8 cellular contexts compared by ENCODE assay signal in the genomic region with DNA sequence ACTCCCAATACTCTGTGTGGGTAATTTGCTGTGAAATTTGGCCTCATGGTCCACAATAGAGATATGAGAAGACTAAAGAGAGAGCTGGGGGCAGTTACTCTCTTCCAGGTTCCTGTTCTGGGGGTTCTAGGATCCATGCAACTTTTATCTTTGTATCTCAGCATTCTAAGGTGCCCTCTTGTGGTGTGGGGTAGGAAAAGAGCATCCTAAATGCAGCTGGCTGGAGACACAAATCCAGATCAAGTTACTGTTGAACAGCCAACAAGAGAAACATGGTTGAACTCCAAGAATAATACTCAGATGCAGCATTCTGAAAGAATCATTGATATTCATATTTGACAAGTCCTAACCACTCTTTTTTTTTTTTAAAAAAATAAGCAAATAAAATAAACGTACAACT.
DNase-seq lines count a peak whose midpoint lies in the region; TF ChIP-seq lines count a peak whose summit lies in the region.

No MANE protein-coding gene starts in this region.

- whole genome bisulfite sequencing in SK-N-SH (ENCODE audit: low lambda C conversion rate), result 62% methylated on average over 1 of the region's 1 CpG
- WGBS in thyroid gland, 2 donors, result 59 to 61% methylated on average over 1 of the region's 1 CpG

- H3K27me3 Mint-ChIP-seq in activated CD4-positive, alpha-beta T cell treated with anti-CD3 and anti-CD28 coated beads, Interleukin-2, amount 10 ng/mL, durations not matched to agents 7 days and 5 days, result peaks cover 4% of the 10 kb centered on the region

- peaks cover 0 to 15% of the 10 kb centered on the region in 2 experiments; a peak in 3 of 4 replicates for H3K4me1 ChIP-seq in SK-N-SH (ENCODE audit: control insufficient read depth in 1 of 2, insufficient read depth in 2 of 2, low read depth in 1 of 2, low read length in 1 of 2)
- no peaks in the 10 kb centered on the region for H3K4me1 ChIP-seq in cardiac muscle cell (ENCODE audit: low read depth)
- peaks cover 9 to 10% of the 10 kb centered on the region in 2 donors for H3K4me1 ChIP-seq in thyroid gland

- H3F3A ChIP-seq in SK-N-SH (replicated peaks; ENCODE audit: insufficient read depth), result peaks cover 23% of the 10 kb centered on the region

- no peaks in the 10 kb centered on the region for H3K36me3 Mint-ChIP-seq in activated CD4-positive, alpha-beta T cell treated with anti-CD3 and anti-CD28 coated beads, Interleukin-2, amount 10 ng/mL, durations not matched to agents 7 days and 5 days (ENCODE audit: low read depth)

- no peak overlapping the region for H3K27ac Mint-ChIP-seq in activated CD4-positive, alpha-beta T cell treated with anti-CD3 and anti-CD28 coated beads, Interleukin-2, amount 10 ng/mL, durations not matched to agents 7 days and 5 days

- H3K27me3 ChIP-seq in HL-60 (ENCODE audit: insufficient read depth, poor library complexity, severe bottlenecking), result no peaks in the 10 kb centered on the region
- no peaks in the 10 kb centered on the region for H3K27me3 ChIP-seq in SK-N-SH (ENCODE audit: insufficient read depth)
- H3K27me3 ChIP-seq in cardiac muscle cell, result no peaks in the 10 kb centered on the region
- no peaks in the 10 kb centered on the region for H3K27me3 ChIP-seq in thyroid gland

- TF ChIP-seq RAD21 in SK-N-SH (IDR thresholded peaks at IDR 0.05; ENCODE audit: low read length), result peak; percentile 70

- no peak for TF ChIP-seq EP300 in SK-N-SH (IDR thresholded peaks at IDR 0.05; ENCODE audit: borderline replicate concordance in 1 of 2, low read depth in 1 of 2, low read length in 1 of 2)

- H3K9me3 Mint-ChIP-seq in activated CD4-positive, alpha-beta T cell treated with anti-CD3 and anti-CD28 coated beads, Interleukin-2, amount 10 ng/mL, durations not matched to agents 7 days and 5 days, result no peaks in the 10 kb centered on the region

- H3K27ac ChIP-seq in HL-60 (replicated peaks) (no peak overlapping the region), SK-N-SH (ENCODE audit: low read depth in 2 of 2, low read length in 1 of 2) (peak overlapping the region; percentile 35 to 55; a peak in 3 of 4 replicates), cardiac muscle cell (no peak overlapping the region), thyroid gland (no peak overlapping the region)

- TF ChIP-seq POLR2A in thyroid gland (IDR thresholded peaks at IDR 0.05), result no peak

- TF ChIP-seq CTCF in HL-60 (IDR thresholded peaks at IDR 0.05; ENCODE audit: insufficient read depth, low read length) (peak; percentile 28), SK-N-SH (IDR thresholded peaks at IDR 0.05) (peak; percentile 76), cardiac muscle cell (IDR thresholded peaks at IDR 0.05; ENCODE audit: low read depth, low read length) (peak; percentile 75), thyroid gland (IDR thresholded peaks at IDR 0.05) (peak in 3 of 6 experiments; percentile 16 to 23 (median 22))

- H3K4me3 Mint-ChIP-seq in activated CD4-positive, alpha-beta T cell treated with anti-CD3 and anti-CD28 coated beads, Interleukin-2, amount 10 ng/mL, durations not matched to agents 7 days and 5 days, result no peak overlapping the region

- H3K4me3 ChIP-seq in HL-60 (replicated peaks; ENCODE audit: insufficient read depth, low read length) (no peak overlapping the region), SK-N-SH (ENCODE audit: low read depth in 2 of 2, low read length in 1 of 2) (no peak overlapping the region), cardiac muscle cell (no peak overlapping the region), thyroid gland (replicated peaks in 1 of 3) (no peak overlapping the region)

- DNase-seq in COLO668 (lab: John Stamatoyannopoulos, UW; ENCODE audit: unreplicated experiment), result peak; percentile 13
- DNase-seq in HL-60 (ENCODE audit: low read depth in 1 of 2, low spot score in 1 of 2), result no peak
- peak; percentile 40 for DNase-seq in SK-N-SH
- peak; percentile 40 to 84 for DNase-seq in cardiac muscle cell (ENCODE audit: low read depth in 1 of 2, low spot score in 1 of 2)
- DNase-seq in superior temporal gyrus (ENCODE audit: extremely low spot score), result peak; percentile 62
- DNase-seq in activated CD4-positive, alpha-beta T cell treated with anti-CD3 and anti-CD28 coated beads, Interleukin-2, amount 10 ng/mL, durations not matched to agents 7 days and 5 days, result no peak
- DNase-seq in cortex of kidney (lab: John Stamatoyannopoulos, UW), result no peak
- no peak for DNase-seq in thyroid gland

- POLR2A ChIA-PET in SK-N-SH (lab: Yijun Ruan, JAX), result no interaction called here
- POLR2A ChIA-PET in activated CD4-positive, alpha-beta T cell treated with anti-CD3 and anti-CD28 coated beads, Interleukin-2, amount 10 ng/mL, durations not matched to agents 7 days and 5 days (lab: Charles Lee), result no interaction called here

- CTCF ChIA-PET in SK-N-SH (lab: Yijun Ruan, JAX), result interaction anchor here (0.6 to 6.7 kb wide), 21 partner anchors 8 to 305 kb away, joined by 3 to 86 read pairs (median 4); no protein-coding TSS in a partner anchor
- CTCF ChIA-PET in activated CD4-positive, alpha-beta T cell treated with anti-CD3 and anti-CD28 coated beads, Interleukin-2, amount 10 ng/mL, durations not matched to agents 7 days and 5 days (lab: Charles Lee), result interaction anchor here (0.5 kb wide), 1 partner anchor 21 kb away, joined by 3 read pairs; no protein-coding TSS in a partner anchor

- peaks cover 100% of the 10 kb centered on the region for H3K79me2 ChIP-seq in SK-N-SH (ENCODE audit: insufficient read depth)

- H3K9me2 ChIP-seq in SK-N-SH, result no peaks in the 10 kb centered on the region

- no peaks in the 10 kb centered on the region for H3K4me1 Mint-ChIP-seq in activated CD4-positive, alpha-beta T cell treated with anti-CD3 and anti-CD28 coated beads, Interleukin-2, amount 10 ng/mL, durations not matched to agents 7 days and 5 days

- no peak overlapping the region for H3K9ac ChIP-seq in SK-N-SH

- H3K4me2 ChIP-seq in SK-N-SH, result no peak overlapping the region

- H3K9me3 ChIP-seq in SK-N-SH (no peaks in the 10 kb centered on the region), cardiac muscle cell (ENCODE audit: low read depth) (no peaks in the 10 kb centered on the region), thyroid gland (no peaks in the 10 kb centered on the region)

- H3K36me3 ChIP-seq in SK-N-SH (replicated peaks in 1 of 2; ENCODE audit: control insufficient read depth in 1 of 2, insufficient read depth in 2 of 2, low read length in 1 of 2) (peaks cover 0 to 40% of the 10 kb centered on the region in 2 experiments), cardiac muscle cell (no peaks in the 10 kb centered on the region), thyroid gland (no peaks in the 10 kb centered on the region)

- intact Hi-C loops in thyroid gland (cut with DNase I), result loop anchor here (10.0 kb wide), 1 partner anchor 61 kb away; no protein-coding TSS in a partner anchor

- peaks cover 8% of the 10 kb centered on the region; the same call in 1 of the 2 replicates for H4K20me1 ChIP-seq in SK-N-SH (ENCODE audit: insufficient read depth)

- no peak overlapping the region for H2AFZ ChIP-seq in SK-N-SH (ENCODE audit: low read depth)

TF ChIP-seq in SK-N-SH, 30 proteins besides CTCF, POLR2A, EP300 and RAD21:
- no peak for TF ChIP-seq MEF2A (IDR thresholded peaks at IDR 0.05; ENCODE audit: borderline replicate concordance, low read depth)
- no peak for TF ChIP-seq JUND (IDR thresholded peaks at IDR 0.05)
- TF ChIP-seq NRF1 (IDR thresholded peaks at IDR 0.05; ENCODE audit: low read depth, low read length), result no peak
- TF ChIP-seq USF1 (IDR thresholded peaks at IDR 0.05; ENCODE audit: borderline replicate concordance, low read depth), result no peak
- no peak for TF ChIP-seq GABPA (IDR thresholded peaks at IDR 0.05; ENCODE audit: low read depth)
- no peak for TF ChIP-seq NFIC (IDR thresholded peaks at IDR 0.05; ENCODE audit: borderline replicate concordance)
- TF ChIP-seq, protein P1, sequence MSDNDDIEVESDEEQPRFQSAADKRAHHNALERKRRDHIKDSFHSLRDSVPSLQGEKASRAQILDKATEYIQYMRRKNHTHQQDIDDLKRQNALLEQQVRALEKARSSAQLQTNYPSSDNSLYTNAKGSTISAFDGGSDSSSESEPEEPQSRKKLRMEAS (IDR thresholded peaks at IDR 0.05; ENCODE audit: low read depth), result no peak
- TF ChIP-seq GATA2 (CRISPR knock-in tag; IDR thresholded peaks at IDR 0.05), result peak; percentile 41; the same call in 1 of the 2 replicates
- TF ChIP-seq SMC3 (IDR thresholded peaks at IDR 0.05; ENCODE audit: low read depth, low read length), result peak; percentile 56
- no peak for TF ChIP-seq IRF3 (IDR thresholded peaks at IDR 0.05; ENCODE audit: low read depth, low read length)
- TF ChIP-seq RFX5 (IDR thresholded peaks at IDR 0.05; ENCODE audit: low read length), result no peak
- TF ChIP-seq TAF1 (IDR thresholded peaks at IDR 0.05; ENCODE audit: borderline replicate concordance, low read depth, low read length), result no peak
- no peak for TF ChIP-seq ELF1 (IDR thresholded peaks at IDR 0.05)
- TF ChIP-seq PBX3 (IDR thresholded peaks at IDR 0.05), result no peak

Comparison
In these comparisons a context has a peak if more than half of its experiments do, and no peak if none do; other contexts are left out.
1. DNase-seq: peak in COLO668 (single experiment), SK-N-SH (single experiment), cardiac muscle cell (2 of 2) and superior temporal gyrus (single experiment); none in HL-60 (0 of 2), activated CD4-positive, alpha-beta T cell treated with anti-CD3 and anti-CD28 coated beads, Interleukin-2, amount 10 ng/mL, durations not matched to agents 7 days and 5 days (single experiment), cortex of kidney (single experiment) and thyroid gland (0 of 2).
2. H3K27ac ChIP-seq: peak in SK-N-SH (2 of 2); none in HL-60 (single experiment), cardiac muscle cell (single experiment) and thyroid gland (0 of 3).